ENCODE assay signal across 11 cellular contexts in genomic region chr1:113534130-113534817, GRCh38.
A peak's percentile ranks its signal among the peaks of the same experiment; 100 is the strongest.
DNase-seq lines count a peak whose midpoint lies in the region; ATAC-seq and TF ChIP-seq lines count a peak whose summit lies in the region.
"Had no signal": no experiment of that assay in that cellular context is flagged by ENCODE, and none has a peak within 500 bp of the region (broad histone marks: within the 10 kb centered on the region; RNA-seq: fewer than 3 reads in every experiment).

No MANE protein-coding gene starts in this region.

- TF ChIP-seq CTCF in fibroblast of the aortic adventitia (IDR thresholded peaks at IDR 0.05; ENCODE audit: insufficient read depth, low read length) (no peak), smooth muscle cell (IDR thresholded peaks at IDR 0.05; ENCODE audit: borderline replicate concordance, insufficient read depth, poor library complexity, severe bottlenecking) (no peak)

- peak overlapping the region; percentile 98 for H3K27ac ChIP-seq in smooth muscle cell (ENCODE audit: low read depth)

- DNase-seq in HCEC 1CT: peak; percentile 91
- peak; percentile 58 for DNase-seq in fibroblast of the aortic adventitia (ENCODE audit: low read depth)
- no peak for DNase-seq in smooth muscle cell (lab: John Stamatoyannopoulos, UW; ENCODE audit: unreplicated experiment)
- no peak for DNase-seq in ureter (ENCODE audit: low spot score)
- DNase-seq in NCI-H187 (lab: John Stamatoyannopoulos, UW): no peak
- DNase-seq: activated CD4-positive, alpha-beta T cell treated with anti-CD3 and anti-CD28 coated beads, Interleukin-2, amount 50 U/mL, for 48 hours; activated naive CD4-positive, alpha-beta T cell treated with anti-CD3 and anti-CD28 coated beads, Interleukin-2, amount 50 U/mL, for 16 hours; effector memory CD4-positive, alpha-beta T cell; NCI-H524 had no signal

- peaks cover 73% of the 10 kb centered on the region for H3K79me2 ChIP-seq in smooth muscle cell (ENCODE audit: low read depth)

- peak overlapping the region; percentile 74 for H3K4me2 ChIP-seq in smooth muscle cell

- no peaks in the 10 kb centered on the region for H3K9me3 ChIP-seq in smooth muscle cell (replicated peaks; ENCODE audit: low read depth)

- no peak overlapping the region for H2AFZ ChIP-seq in smooth muscle cell (ENCODE audit: low read depth)

- H3K9ac ChIP-seq in smooth muscle cell (ENCODE audit: low read depth): peak overlapping the region; percentile 75

- peaks cover 21% of the 10 kb centered on the region for H3K4me1 ChIP-seq in smooth muscle cell (ENCODE audit: low read depth)

- WGBS in smooth muscle cell (ENCODE audit: low lambda C conversion rate): 34% methylated on average over 4 of the region's 4 CpGs

- peaks cover 15% of the 10 kb centered on the region for H3F3A ChIP-seq in smooth muscle cell (ENCODE audit: low read depth)

- ATAC-seq in SK-N-SH treated with all-trans-retinoic acid at 6 μM for 48 hours (peak; percentile 80), HG02884 (IDR thresholded peaks at IDR 0.05; ENCODE audit: unreplicated experiment) (no peak)

- H4K20me1 ChIP-seq in smooth muscle cell (ENCODE audit: low read depth): no peaks in the 10 kb centered on the region

- no peaks in the 10 kb centered on the region for H3K36me3 ChIP-seq in smooth muscle cell (ENCODE audit: low read depth)

- no peaks in the 10 kb centered on the region for H3K27me3 ChIP-seq in smooth muscle cell (ENCODE audit: low read depth)

- H3K4me3 ChIP-seq in fibroblast of the aortic adventitia (ENCODE audit: low read depth, low read length) (no peak overlapping the region), smooth muscle cell (no peak overlapping the region)

TF ChIP-seq in SK-N-SH treated with all-trans-retinoic acid at 6 μM for 48 hours, 23 proteins besides CTCF, POLR2A, EP300 and RAD21:
- peak; percentile 40; the same call in 1 of the 2 replicates for TF ChIP-seq ZC3H10 (CRISPR knock-in tag; IDR thresholded peaks at IDR 0.05)
- TF ChIP-seq CSDC2 (CRISPR knock-in tag; IDR thresholded peaks at IDR 0.05): 0 out of 2 replicates have a peak, but pooled peaks have one; percentile 41
- no peak for TF ChIP-seq ZFP30 (CRISPR knock-in tag; IDR thresholded peaks at IDR 0.05)
- TF ChIP-seq SNAI2 (CRISPR knock-in tag; IDR thresholded peaks at IDR 0.05): peak; percentile 68; the same call in 1 of the 2 replicates
- TF ChIP-seq CSRNP3 (CRISPR knock-in tag; IDR thresholded peaks at IDR 0.05): no peak
- peak; percentile 76 for TF ChIP-seq ISL1 (CRISPR knock-in tag; IDR thresholded peaks at IDR 0.05)
- peak; percentile 81 for TF ChIP-seq CREB5 (CRISPR knock-in tag; IDR thresholded peaks at IDR 0.05; ENCODE audit: low read depth)
- TF ChIP-seq ZNF8 (CRISPR knock-in tag; IDR thresholded peaks at IDR 0.05): no peak
TF ChIP-seq in SK-N-SH treated with all-trans-retinoic acid at 6 μM for 48 hours: peak in this region for 5.

Comparison
In these comparisons a context has a peak if more than half of its experiments do, and no peak if none do; other contexts are left out.
1. DNase-seq: peak in HCEC 1CT (single experiment) and fibroblast of the aortic adventitia (single experiment); none in smooth muscle cell (single experiment), ureter (single experiment) and NCI-H187 (0 of 2).